In the genomic region with DNA sequence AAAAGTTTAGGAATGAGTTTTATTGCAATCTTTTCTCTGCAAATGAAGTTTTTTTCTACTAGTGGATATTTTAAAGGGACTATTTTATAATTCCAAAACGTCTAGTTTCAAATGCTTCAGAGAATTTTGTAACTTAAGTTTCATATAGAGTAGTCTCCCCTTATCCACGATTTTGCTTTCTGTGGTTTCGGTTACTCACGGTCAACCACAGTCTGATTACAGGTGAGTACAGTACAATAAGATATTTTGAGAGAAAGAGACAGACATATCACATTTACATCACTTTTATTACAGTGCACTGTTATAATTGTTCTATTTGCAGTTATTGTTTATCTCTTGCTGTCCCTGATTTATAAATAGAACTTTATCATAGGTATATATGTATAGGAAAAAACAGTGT, we compare ENCODE assay signal across 21 cellular contexts.
"Had no signal": no experiment of that assay in that cellular context is flagged by ENCODE, and none has a peak within 500 bp of the region (broad histone marks: within the 10 kb centered on the region; RNA-seq: fewer than 3 reads in every experiment).

No MANE protein-coding gene starts in this region.

- H3K9me3 ChIP-seq: lower lobe of right lung, psoas muscle, sigmoid colon, spleen, suprapubic skin, transverse colon, upper lobe of right lung, uterus had no signal

- H3K4me3 ChIP-seq: coronary artery, lower lobe of right lung, psoas muscle, sigmoid colon, spleen, suprapubic skin, transverse colon, upper lobe of right lung, uterus had no signal

- H3K27me3 ChIP-seq: sigmoid colon, spleen, suprapubic skin, transverse colon, upper lobe of right lung, uterus had no signal

- H3K27ac Mint-ChIP-seq: naive thymus-derived CD8-positive, alpha-beta T cell; nephron progenitor cell; stimulated activated naive B cell treated with anti-CD40 and anti-IgM and Interleukin-4, amounts not matched to agents 10 μg/mL and 1 μg/mL and 100 μg/mL, for 72 hours; stimulated activated naive CD8-positive, alpha-beta T cell treated with anti-CD3 and anti-CD28 coated beads, Interleukin-15, Interleukin-2, amounts not matched to agents 100 ng/mL and 50 ng/mL, for 24 hours had no signal

- H3K9me3 Mint-ChIP-seq: naive thymus-derived CD8-positive, alpha-beta T cell; stimulated activated naive B cell treated with anti-CD40 and anti-IgM and Interleukin-4, amounts not matched to agents 10 μg/mL and 1 μg/mL and 100 μg/mL, for 72 hours; stimulated activated naive CD8-positive, alpha-beta T cell treated with anti-CD3 and anti-CD28 coated beads, Interleukin-15, Interleukin-2, amounts not matched to agents 100 ng/mL and 50 ng/mL, for 24 hours had no signal

- H3K36me3 ChIP-seq: uterus had no signal

- H3K4me1 Mint-ChIP-seq: naive thymus-derived CD8-positive, alpha-beta T cell; nephron progenitor cell had no signal

- H3K4me1 ChIP-seq: lower lobe of right lung, psoas muscle, sigmoid colon, spleen, suprapubic skin, transverse colon, upper lobe of right lung, uterus had no signal

- DNase-seq: effector memory CD4-positive, alpha-beta T cell; head of caudate nucleus; left ventricle myocardium superior; lower lobe of right lung; naive thymus-derived CD8-positive, alpha-beta T cell; nephron progenitor cell; nucleus accumbens; posterior cingulate gyrus; psoas muscle; right cardiac atrium; sigmoid colon; spleen; stimulated activated CD4-positive, alpha-beta T cell treated with anti-CD3 and anti-CD28 coated beads, Interleukin-4, amount 100 ng/mL, for 4 hours; stimulated activated naive B cell treated with anti-CD40 and anti-IgM and Interleukin-4, amounts not matched to agents 10 μg/mL and 1 μg/mL and 100 μg/mL, for 72 hours; transverse colon; upper lobe of right lung; uterus had no signal

- H3K27me3 Mint-ChIP-seq: naive thymus-derived CD8-positive, alpha-beta T cell; stimulated activated naive B cell treated with anti-CD40 and anti-IgM and Interleukin-4, amounts not matched to agents 10 μg/mL and 1 μg/mL and 100 μg/mL, for 72 hours; stimulated activated naive CD8-positive, alpha-beta T cell treated with anti-CD3 and anti-CD28 coated beads, Interleukin-15, Interleukin-2, amounts not matched to agents 100 ng/mL and 50 ng/mL, for 24 hours had no signal

- H3K27ac ChIP-seq: coronary artery, lower lobe of right lung, psoas muscle, sigmoid colon, spleen, suprapubic skin, transverse colon, upper lobe of right lung, uterus had no signal

- H3K4me3 Mint-ChIP-seq: naive thymus-derived CD8-positive, alpha-beta T cell; nephron progenitor cell; stimulated activated naive B cell treated with anti-CD40 and anti-IgM and Interleukin-4, amounts not matched to agents 10 μg/mL and 1 μg/mL and 100 μg/mL, for 72 hours; stimulated activated naive CD8-positive, alpha-beta T cell treated with anti-CD3 and anti-CD28 coated beads, Interleukin-15, Interleukin-2, amounts not matched to agents 100 ng/mL and 50 ng/mL, for 24 hours had no signal

- FAIRE-seq: keratinocyte had no signal

- ATAC-seq: left ventricle myocardium superior; lower lobe of right lung; naive thymus-derived CD8-positive, alpha-beta T cell; psoas muscle; right cardiac atrium; stimulated activated naive B cell treated with anti-CD40 and anti-IgM and Interleukin-4, amounts not matched to agents 10 μg/mL and 1 μg/mL and 100 μg/mL, for 72 hours; upper lobe of right lung had no signal
